ENCODE assay signal across 1 cellular context in genomic region chr13:98444381-98444780, GRCh38.
TF ChIP-seq lines count a peak whose summit lies in the region.

No MANE protein-coding gene starts in this region.

TF ChIP-seq in HepG2, 621 proteins besides CTCF, POLR2A, EP300 and RAD21:
- TF ChIP-seq, protein P1, sequence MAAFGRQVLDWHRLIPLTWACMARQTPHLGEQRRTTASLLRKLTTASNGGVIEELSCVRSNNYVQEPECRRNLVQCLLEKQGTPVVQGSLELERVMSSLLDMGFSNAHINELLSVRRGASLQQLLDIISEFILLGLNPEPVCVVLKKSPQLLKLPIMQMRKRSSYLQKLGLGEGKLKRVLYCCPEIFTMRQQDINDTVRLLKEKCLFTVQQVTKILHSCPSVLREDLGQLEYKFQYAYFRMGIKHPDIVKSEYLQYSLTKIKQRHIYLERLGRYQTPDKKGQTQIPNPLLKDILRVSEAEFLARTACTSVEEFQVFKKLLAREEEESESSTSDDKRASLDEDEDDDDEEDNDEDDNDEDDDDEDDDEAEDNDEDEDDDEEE (CRISPR knock-in tag; IDR thresholded peaks at IDR 0.05) = no peak
- peak; percentile 92 for TF ChIP-seq AGO2 (optimal IDR thresholded peaks at IDR 0.05; ENCODE audit: low read depth, low read length)
- TF ChIP-seq NFRKB (IDR thresholded peaks at IDR 0.05) = no peak
- no peak for TF ChIP-seq RFX1 (IDR thresholded peaks at IDR 0.05)
- no peak for TF ChIP-seq ZNF530 (CRISPR knock-in tag; IDR thresholded peaks at IDR 0.05; ENCODE audit: low read depth)
- no peak for TF ChIP-seq SOX13 (IDR thresholded peaks at IDR 0.05)
- no peak for TF ChIP-seq SOX13 (CRISPR knock-in tag; conservative IDR thresholded peaks at IDR 0.05 in 1 of 2, IDR thresholded peaks at IDR 0.05 in 1 of 2)
- TF ChIP-seq BORCS8-MEF2B (CRISPR knock-in tag; IDR thresholded peaks at IDR 0.05) = no peak
- TF ChIP-seq RBM22 (optimal IDR thresholded peaks at IDR 0.05; ENCODE audit: low read length) = peak; percentile 81
- TF ChIP-seq AGO1 (IDR thresholded peaks at IDR 0.05; ENCODE audit: low read depth, low read length, poor library complexity, severe bottlenecking) = peak; percentile 46
